ENCODE assay signal across 14 cellular contexts in the genomic region with DNA sequence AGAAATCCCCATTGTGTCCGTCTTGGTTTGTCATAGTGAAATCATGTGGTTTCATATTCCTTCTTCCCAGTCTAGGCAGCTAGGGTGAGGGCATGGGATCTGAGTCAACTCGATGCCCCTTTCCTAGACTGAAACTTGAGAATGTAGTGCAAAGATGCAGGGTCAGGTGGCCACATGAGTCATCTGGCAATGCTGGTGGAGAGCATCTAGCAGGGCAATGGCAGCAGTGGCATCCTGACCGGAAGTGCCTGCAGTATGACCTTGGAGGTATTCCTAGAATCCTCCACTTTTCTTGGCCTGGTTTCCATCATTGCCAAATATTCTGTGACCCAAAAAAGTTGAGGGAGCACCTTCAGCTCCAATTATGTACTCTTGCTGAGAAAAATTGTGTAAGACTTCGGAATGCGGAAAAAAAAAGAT. TPM values are rescaled to one million over a fixed set of nuclear protein-coding genes. Genes with fewer than 3 reads are reported as not detected.
A peak's percentile ranks its signal among the peaks of the same experiment; 100 is the strongest.
DNase-seq lines count a peak whose midpoint lies in the region; ATAC-seq, FAIRE-seq and TF ChIP-seq lines count a peak whose summit lies in the region.
"Had no signal": no experiment of that assay in that cellular context is flagged by ENCODE, and none has a peak within 500 bp of the region (broad histone marks: within the 10 kb centered on the region; RNA-seq: fewer than 3 reads in every experiment).

No MANE protein-coding gene starts in this region.

- TF ChIP-seq RAD21 in A549 (conservative IDR thresholded peaks at IDR 0.05 in 1 of 2, IDR thresholded peaks at IDR 0.05 in 1 of 2) = no peak

- TF ChIP-seq POLR2A in A549 (IDR thresholded peaks at IDR 0.05; ENCODE audit: low read length) (no peak), adrenal gland (IDR thresholded peaks at IDR 0.05) (no peak)

- H3K9me3 ChIP-seq in A549 (no peaks in the 10 kb centered on the region), adrenal gland (replicated peaks in 1 of 3) (no peaks in the 10 kb centered on the region)
- H3K9me3 ChIP-seq: heart right ventricle, neutrophil had no signal

- H3K4me1 ChIP-seq in A549 (peaks cover 26% of the 10 kb centered on the region), adrenal gland (replicated peaks in 1 of 2) (no peaks in the 10 kb centered on the region)
- H3K4me1 ChIP-seq: heart right ventricle had no signal

- DNase-seq in A549 (ENCODE audit: low read depth in 1 of 2, low spot score in 1 of 2) (peak; percentile 77 to 84), HFF-Myc (ENCODE audit: extremely low read depth, low read depth) (peak; percentile 74), adrenal gland (peak in 6 of 7 donors; percentile 33 to 64 (median 40)), hepatic stellate cell (ENCODE audit: low spot score) (peak; percentile 73), caudate nucleus (lab: John Stamatoyannopoulos, UW) (no peak), NCI-H1092 (lab: John Stamatoyannopoulos, UW) (no peak), NCI-H1105 treated with DMSO at 0.1 percent for 48 hours (lab: John Stamatoyannopoulos, UW) (no peak), NCI-H1048 (lab: John Stamatoyannopoulos, UW) (no peak)
- DNase-seq: activated naive CD4-positive, alpha-beta T cell treated with anti-CD3 and anti-CD28 coated beads, Interleukin-2, amount 50 U/mL, for 16 hours; heart right ventricle; KBM-7; stimulated activated CD8-positive, alpha-beta memory T cell treated with anti-CD3 and anti-CD28 coated beads, Interleukin-4, amount 100 ng/mL, for 48 hours had no signal

- H3K36me3 ChIP-seq in adrenal gland (replicated peaks in 1 of 2) = no peaks in the 10 kb centered on the region
- H3K36me3 ChIP-seq: heart right ventricle, neutrophil had no signal

- intact Hi-C loops in adrenal gland (cut with DNase I) = no loop called here

- peak overlapping the region; percentile 55 to 80; a peak in 5 of 6 replicates for H3K27ac ChIP-seq in A549
- no peak overlapping the region for H3K27ac ChIP-seq in adrenal gland
- no peak overlapping the region for H3K27ac ChIP-seq in caudate nucleus (ENCODE audit: low read depth, low read length)
- H3K27ac ChIP-seq: C4-2B, heart right ventricle, neutrophil had no signal

- ATAC-seq in A549 = peak; percentile 97 to 100
- ATAC-seq: heart right ventricle had no signal

- peak overlapping the region; percentile 54 for H3K4me2 ChIP-seq in A549

- TF ChIP-seq EP300 in A549 (IDR thresholded peaks at IDR 0.05) = no peak

- no peak overlapping the region for H3K4me3 ChIP-seq in A549
- no peak overlapping the region for H3K4me3 ChIP-seq in HFF-Myc (replicated peaks; ENCODE audit: low read depth, low read length)
- no peak overlapping the region for H3K4me3 ChIP-seq in adrenal gland
- H3K4me3 ChIP-seq: heart right ventricle had no signal

- TF ChIP-seq CTCF in A549 (IDR thresholded peaks at IDR 0.05) = no peak
- no peak for TF ChIP-seq CTCF in HFF-Myc (IDR thresholded peaks at IDR 0.05; ENCODE audit: low read depth, low read length, missing control alignments)
- TF ChIP-seq CTCF in adrenal gland (IDR thresholded peaks at IDR 0.05) = no peak

- POLR2A ChIA-PET in A549 (lab: Yijun Ruan, JAX) = interaction anchor here (0.6 to 1.0 kb wide), 2 partner anchors 208 to 425 kb away, joined by 3 read pairs; no protein-coding TSS in a partner anchor

- CTCF ChIA-PET in A549 (lab: Yijun Ruan, JAX) = interaction anchor here (0.8 to 2.1 kb wide), 3 partner anchors 12 to 59 kb away, joined by 3 to 13 read pairs (median 4); no protein-coding TSS in a partner anchor

- no peaks in the 10 kb centered on the region for H3K27me3 ChIP-seq in adrenal gland
- H3K27me3 ChIP-seq: heart right ventricle, neutrophil had no signal

- FAIRE-seq in A549 (lab: Jason Lieb, UNC) = no peak

- 33% methylated on average over 5 of the region's 5 CpGs for WGBS in A549 (ENCODE audit: missing lambda C conversion rate)
- WGBS in adrenal gland, 4 donors = 58 to 68% (median 62%) methylated on average over 5 of the region's 5 CpGs

TF ChIP-seq in A549, 52 proteins besides CTCF, POLR2A, EP300 and RAD21:
- no peak for TF ChIP-seq POLR2AphosphoS2 (conservative IDR thresholded peaks at IDR 0.05; ENCODE audit: low read length)
- TF ChIP-seq RARB (CRISPR knock-in tag; IDR thresholded peaks at IDR 0.05) = no peak
- peak; percentile 50; the same call in 1 of the 2 replicates for TF ChIP-seq JUNB (IDR thresholded peaks at IDR 0.05)
- 0 out of 2 replicates have a peak, but pooled peaks have one; percentile 11 for TF ChIP-seq FOSL2 (IDR thresholded peaks at IDR 0.05)
- TF ChIP-seq FOSL2 (CRISPR knock-in tag; IDR thresholded peaks at IDR 0.05) = peak; percentile 79
- peak; percentile 79 for TF ChIP-seq USF2 (IDR thresholded peaks at IDR 0.05)
- TF ChIP-seq, protein P1, sequence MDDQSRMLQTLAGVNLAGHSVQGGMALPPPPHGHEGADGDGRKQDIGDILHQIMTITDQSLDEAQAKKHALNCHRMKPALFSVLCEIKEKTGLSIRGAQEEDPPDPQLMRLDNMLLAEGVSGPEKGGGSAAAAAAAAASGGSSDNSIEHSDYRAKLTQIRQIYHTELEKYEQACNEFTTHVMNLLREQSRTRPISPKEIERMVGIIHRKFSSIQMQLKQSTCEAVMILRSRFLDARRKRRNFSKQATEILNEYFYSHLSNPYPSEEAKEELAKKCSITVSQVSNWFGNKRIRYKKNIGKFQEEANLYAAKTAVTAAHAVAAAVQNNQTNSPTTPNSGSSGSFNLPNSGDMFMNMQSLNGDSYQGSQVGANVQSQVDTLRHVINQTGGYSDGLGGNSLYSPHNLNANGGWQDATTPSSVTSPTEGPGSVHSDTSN (IDR thresholded peaks at IDR 0.05) = no peak
- TF ChIP-seq PHF8 (IDR thresholded peaks at IDR 0.05; ENCODE audit: borderline replicate concordance, low read depth) = no peak
- peak in 1 of 2 experiments; percentile 48; a peak in 3 of 4 replicates for TF ChIP-seq CEBPB (IDR thresholded peaks at IDR 0.05)
- TF ChIP-seq ZSCAN20 (CRISPR knock-in tag; IDR thresholded peaks at IDR 0.05) = no peak

RNA-seq across cellular contexts. Expression of gene TMEM184C, which starts 39.1 kb away (rescaled TPM):
- polyA plus RNA-seq in A549 (2011; rRNA removed) (25.2 and 30.5 TPM in 2 replicates), A549 (2017; fragmentation: RNase III; extraction: RNeasy Plus Mini Kit Qiagen cat#74134 plus additional on column Dnase treatment) (17.4 to 17.6 TPM (median 17.6 TPM) in 3 replicates), adrenal gland (10 to 100 TPM in 1 of 3 donors, 1 to 10 TPM in 2; 4.0 to 47.4 (median 4.7) TPM)
- polyA plus RNA-seq in A549 (2012; cell fraction: cytosol; rRNA removed) = 6.1 and 7.6 TPM in 2 replicates
- polyA plus RNA-seq in A549 (2012; cell fraction: nucleus; rRNA removed) = 3.4 and 5.1 TPM in 2 replicates
- 28.0 and 30.5 TPM in 2 replicates for polyA minus RNA-seq in A549 (2011; rRNA and poly(A)+ RNA removed)
- total RNA-seq in adrenal gland = 10 to 100 TPM; 33.2 to 63.8 (median 40.6) TPM

Comparison
In these comparisons a context has a peak if more than half of its experiments do, and no peak if none do; other contexts are left out.
1. DNase-seq: peak in A549 (2 of 2), HFF-Myc (single experiment), adrenal gland (6 of 7) and hepatic stellate cell (single experiment); none in caudate nucleus (0 of 61), NCI-H1092 (single experiment), NCI-H1105 treated with DMSO at 0.1 percent for 48 hours (single experiment) and NCI-H1048 (single experiment).
2. H3K27ac ChIP-seq: peak in A549 (2 of 2); none in adrenal gland (0 of 5) and caudate nucleus (single experiment).